Comparison of ENCODE assay signal across 1 cellular context in the genomic region with DNA sequence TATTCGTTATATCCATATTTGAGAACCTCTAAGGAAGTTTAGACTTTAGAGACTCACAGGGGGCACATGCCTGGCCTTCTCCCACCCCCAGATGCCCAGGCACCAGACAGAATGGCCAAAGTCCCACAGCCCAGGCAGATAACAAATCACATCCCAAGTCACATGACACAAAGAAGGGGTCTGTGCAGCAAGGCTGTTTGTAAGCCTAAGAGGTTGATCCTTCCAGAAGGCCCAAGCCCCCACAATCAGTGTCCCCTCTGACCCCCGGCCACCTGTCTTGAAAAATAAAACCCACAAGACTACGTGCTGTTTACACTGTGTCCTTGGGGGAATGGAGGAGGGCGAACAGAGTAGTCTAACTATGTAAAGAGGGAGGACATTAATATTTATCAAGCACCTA.
TF ChIP-seq lines count a peak whose summit lies in the region.

No MANE protein-coding gene starts in this region.

TF ChIP-seq in GM12878, 131 proteins besides CTCF, POLR2A, EP300 and RAD21:
- TF ChIP-seq MYB (IDR thresholded peaks at IDR 0.05; ENCODE audit: borderline replicate concordance, low read depth, low read length) (no peak), HDAC2 (IDR thresholded peaks at IDR 0.05) (no peak), GABPA (IDR thresholded peaks at IDR 0.05; ENCODE audit: low read depth) (no peak)
